ENCODE assay signal across 8 cellular contexts in genomic region chr20:3888622-3889488, GRCh38. TPM values are rescaled to one million over a fixed set of nuclear protein-coding genes. Genes with fewer than 3 reads are reported as not detected.
DNase-seq lines count a peak whose midpoint lies in the region; ATAC-seq and TF ChIP-seq lines count a peak whose summit lies in the region.

TSS of gene PANK2 (plus strand) at chr20:3889387.

- TF ChIP-seq CTCF in suprapubic skin (IDR thresholded peaks at IDR 0.05), result peak; percentile 27 to 42

- H3K9me3 ChIP-seq in suprapubic skin, result no peaks in the 10 kb centered on the region

- DNase-seq in NCI-H1092 (lab: John Stamatoyannopoulos, UW) (peak; percentile 98), germinal center (ENCODE audit: low spot score) (peak; percentile 99), nucleus accumbens (lab: John Stamatoyannopoulos, UW) (peak; percentile 80 to 99 (median 98)), suprapubic skin (ENCODE audit: low spot score in 2 of 2) (peak; percentile 99 to 100)

- peak; percentile 94 for ATAC-seq in HG02610 (IDR thresholded peaks at IDR 0.05; ENCODE audit: unreplicated experiment)
- peak; percentile 95 for ATAC-seq in SK-N-SH treated with all-trans-retinoic acid at 6 μM for 48 hours

- peaks cover 48% of the 10 kb centered on the region for H3K4me1 Mint-ChIP-seq in activated naive CD4-positive, alpha-beta T cell treated with anti-CD3 and anti-CD28 coated beads, Interleukin-2, amount 50 U/mL, for 24 hours

- no peaks in the 10 kb centered on the region for H3K36me3 ChIP-seq in suprapubic skin

- TF ChIP-seq EP300 in suprapubic skin (IDR thresholded peaks at IDR 0.05), result no peak

- 0% methylated on average over 22 of the region's 72 CpGs for WGBS in suprapubic skin

- peak within 1 kb of the TSS; percentile 100 for H3K4me3 Mint-ChIP-seq in activated naive CD4-positive, alpha-beta T cell treated with anti-CD3 and anti-CD28 coated beads, Interleukin-2, amount 50 U/mL, for 24 hours

- H3K27ac Mint-ChIP-seq in activated naive CD4-positive, alpha-beta T cell treated with anti-CD3 and anti-CD28 coated beads, Interleukin-2, amount 50 U/mL, for 24 hours, result peak within 1 kb of the TSS; percentile 99

- H3K27me3 ChIP-seq in suprapubic skin, result no peaks in the 10 kb centered on the region

- peak within 1 kb of the TSS; percentile 98 for H3K27ac ChIP-seq in suprapubic skin

- TF ChIP-seq POLR2A in GM10847 (IDR thresholded peaks at IDR 0.05; ENCODE audit: extremely low read depth, insufficient read length) (peak; percentile 70), suprapubic skin (IDR thresholded peaks at IDR 0.05) (peak in 1 of 2 donors; percentile 92)

- peaks cover 53% of the 10 kb centered on the region for H3K4me1 ChIP-seq in suprapubic skin

- no peaks in the 10 kb centered on the region for H3K27me3 Mint-ChIP-seq in activated naive CD4-positive, alpha-beta T cell treated with anti-CD3 and anti-CD28 coated beads, Interleukin-2, amount 50 U/mL, for 24 hours

- peaks cover 9% of the 10 kb centered on the region for H3K36me3 Mint-ChIP-seq in activated naive CD4-positive, alpha-beta T cell treated with anti-CD3 and anti-CD28 coated beads, Interleukin-2, amount 50 U/mL, for 24 hours

- H3K4me3 ChIP-seq in suprapubic skin, result peak within 1 kb of the TSS; percentile 99

- H3K9me3 Mint-ChIP-seq in activated naive CD4-positive, alpha-beta T cell treated with anti-CD3 and anti-CD28 coated beads, Interleukin-2, amount 50 U/mL, for 24 hours, result no peaks in the 10 kb centered on the region

TF ChIP-seq in SK-N-SH treated with all-trans-retinoic acid at 6 μM for 48 hours, 23 proteins besides CTCF, POLR2A, EP300 and RAD21:
- TF ChIP-seq ZNF8 (CRISPR knock-in tag; IDR thresholded peaks at IDR 0.05) (no peak), PATZ1 (CRISPR knock-in tag; IDR thresholded peaks at IDR 0.05; ENCODE audit: borderline replicate concordance) (peak; percentile 94; the same call in 1 of the 2 replicates), ARNTL (CRISPR knock-in tag; IDR thresholded peaks at IDR 0.05; ENCODE audit: borderline replicate concordance, low read depth) (no peak)

RNA-seq across cellular contexts. Expression of gene PANK2, which starts in this region (rescaled TPM):
- total RNA-seq in suprapubic skin, result 10 to 100 TPM; 26.6 to 40.9 (median 27.4) TPM

Comparison
In these comparisons a context has a peak if more than half of its experiments do, and no peak if none do; other contexts are left out.
1. Peak in every context shown above with its lines: DNase-seq, ATAC-seq, H3K4me3 ChIP-seq and H3K27ac ChIP-seq.